25 cellular contexts compared by ENCODE assay signal in genomic region chr7:91443862-91444261, GRCh38.
"Had no signal": no experiment of that assay in that cellular context is flagged by ENCODE, and none has a peak within 500 bp of the region (broad histone marks: within the 10 kb centered on the region; RNA-seq: fewer than 3 reads in every experiment).

No MANE protein-coding gene starts in this region.

- H3K9ac ChIP-seq: KMS-11 had no signal

- H3K9me3 ChIP-seq: SJSA1 had no signal

- ATAC-seq: K562 had no signal

- FAIRE-seq: HTR-8/SVneo, K562, RCC 7860 had no signal

- H3K4me3 ChIP-seq: K562, SJSA1, SK-N-MC had no signal

- H3K27me3 Mint-ChIP-seq: IgD-negative memory B cell had no signal

- H3K4me2 ChIP-seq: KMS-11 had no signal

- DNase-seq: Kasumi-1, MV-4-11, NCI-H1048, NCI-H1105, NCI-H1417, NCI-H1436 treated with DMSO at 0.1 percent for 48 hours, NCI-H1694, NCI-H187 treated with DMSO at 0.1 percent for 48 hours, NCI-H2029 treated with DMSO at 0.1 percent for 48 hours, NCI-H2171 treated with DMSO at 0.1 percent for 48 hours, NCI-H510A, NCI-H524 treated with DMSO at 0.1 percent for 48 hours, NCI-H69, NCI-H774, Right ventricle myocardium superior, RPMI8226, SIG-M5 had no signal

- H3K4me1 ChIP-seq: SJSA1 had no signal

- H3K36me3 ChIP-seq: SJSA1 had no signal

- H3K27ac ChIP-seq: HL-60, KMS-11, SJSA1, SK-N-MC had no signal

- H3K27ac Mint-ChIP-seq: IgD-negative memory B cell had no signal

- H3K4me1 Mint-ChIP-seq: IgD-negative memory B cell had no signal

- H3K4me3 Mint-ChIP-seq: IgD-negative memory B cell had no signal

- H3K27me3 ChIP-seq: SJSA1 had no signal
